In the genomic region with DNA sequence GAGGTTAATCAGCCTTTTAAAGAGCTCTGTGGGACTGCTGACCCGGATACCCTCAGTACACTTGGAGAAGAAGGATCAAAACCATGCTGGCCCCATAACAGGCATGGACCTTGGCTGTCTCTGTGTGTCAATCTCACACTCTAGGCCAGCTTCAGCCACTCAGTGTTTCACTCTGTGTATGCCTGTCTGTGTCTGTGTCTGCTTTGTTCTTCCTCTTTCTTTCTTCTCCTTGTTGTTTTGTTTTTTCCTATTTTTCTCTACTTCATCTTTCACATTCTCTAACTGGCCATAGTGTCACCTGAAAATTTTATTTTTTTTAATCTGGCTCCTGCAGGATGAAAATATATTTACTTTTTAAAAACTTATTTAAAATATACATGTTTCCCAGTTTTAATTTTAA, we compare ENCODE assay signal across 9 cellular contexts. TPM values are rescaled to one million over a fixed set of nuclear protein-coding genes. Genes with fewer than 3 reads are reported as not detected.
DNase-seq lines count a peak whose midpoint lies in the region; ATAC-seq, FAIRE-seq and TF ChIP-seq lines count a peak whose summit lies in the region.
"Had no signal": no experiment of that assay in that cellular context is flagged by ENCODE, and none has a peak within 500 bp of the region (broad histone marks: within the 10 kb centered on the region; RNA-seq: fewer than 3 reads in every experiment).

No MANE protein-coding gene starts in this region.

- H2BK120ac ChIP-seq in IMR-90 (ENCODE audit: low read depth, low read length) = peak overlapping the region; percentile 61; the same call in 1 of the 2 replicates

- no peaks in the 10 kb centered on the region for H3K79me2 ChIP-seq in HepG2 (ENCODE audit: insufficient read depth, low read length)

- intact Hi-C loops in IMR-90 (cut with micrococcal nuclease) (loop anchor here (1.0 kb wide), 2 partner anchors 83 to 268 kb away; no protein-coding TSS in a partner anchor), HepG2 (cut with micrococcal nuclease; ENCODE audit: unreplicated experiment) (loop anchor here (1.0 to 5.0 kb wide), 6 partner anchors 81 to 268 kb away; no protein-coding TSS in a partner anchor)

- POLR2A ChIA-PET in IMR-90 (lab: Charles Lee; ENCODE audit: unreplicated experiment) (interaction anchor here (0.7 kb wide), 2 partner anchors 86 to 148 kb away, joined by 3 to 4 read pairs; no protein-coding TSS in a partner anchor), HepG2 (lab: Yijun Ruan, JAX) (no interaction called here)

- peak; percentile 70; the same call in 1 of the 2 replicates for ATAC-seq in IMR-90 (ENCODE audit: low read depth)
- peak; percentile 73 for ATAC-seq in HepG2
- ATAC-seq in HG03025 (IDR thresholded peaks at IDR 0.05; ENCODE audit: low FRiP score, unreplicated experiment) = no peak
- ATAC-seq in HG02938 (IDR thresholded peaks at IDR 0.05; ENCODE audit: unreplicated experiment) = no peak
- ATAC-seq in HG02610 (IDR thresholded peaks at IDR 0.05; ENCODE audit: unreplicated experiment) = no peak

- no peaks in the 10 kb centered on the region for H4K20me1 ChIP-seq in IMR-90 (ENCODE audit: insufficient read depth, low read length)
- H4K20me1 ChIP-seq in HepG2 (ENCODE audit: insufficient read depth, low read length) = no peaks in the 10 kb centered on the region

- no peak for FAIRE-seq in HepG2 (lab: Jason Lieb, UNC)

- DNase-seq in IMR-90 (peak; percentile 11), SKM-1 treated with dmso at 0.1 percent for 144 hours (lab: John Stamatoyannopoulos, UW; ENCODE audit: unreplicated experiment) (peak; percentile 21), HepG2 (ENCODE audit: low spot score) (no peak), stromal cell of bone marrow (ENCODE audit: low read depth) (peak; percentile 3)
- DNase-seq: esophagus squamous epithelium had no signal

- peak overlapping the region in 1 of 2 experiments; percentile 31; a peak in 2 of 4 replicates for H4K8ac ChIP-seq in IMR-90 (ENCODE audit: low read depth in 2 of 2, low read length in 2 of 2)

- H3K4me2 ChIP-seq in IMR-90 (ENCODE audit: low read depth, low read length) = 0 out of 2 replicates have a peak overlapping the region, but pooled peaks have one; percentile 34
- H3K4me2 ChIP-seq in HepG2 (ENCODE audit: low read depth, low read length) = no peak overlapping the region

- peak overlapping the region; percentile 70; the same call in 1 of the 2 replicates for H2BK20ac ChIP-seq in IMR-90 (ENCODE audit: low read depth, low read length)

- WGBS in IMR-90 (ENCODE audit: extremely low coverage in 2 of 2, insufficient read length in 1 of 2), 2 experiments = 71% methylated on average over 1 of the region's 1 CpG; no CpG with 5 or more reads in 1 of the 2 experiments
- WGBS in HepG2 (ENCODE audit: low lambda C conversion rate) = 0% methylated on average over 1 of the region's 1 CpG

- peak overlapping the region; percentile 53; the same call in 1 of the 3 replicates for H2BK15ac ChIP-seq in IMR-90 (ENCODE audit: low read depth, low read length)

- H3K23ac ChIP-seq in IMR-90 (ENCODE audit: low read depth, low read length) = peak overlapping the region; percentile 73; the same call in 1 of the 2 replicates

- peak overlapping the region; percentile 32 for H2AK5ac ChIP-seq in IMR-90 (ENCODE audit: low read depth, low read length)

- peaks cover 2% of the 10 kb centered on the region; the same call in 1 of the 2 replicates for H3K4me1 ChIP-seq in IMR-90 (ENCODE audit: control insufficient read depth, insufficient read depth, low read length)
- H3K4me1 ChIP-seq in HepG2 (ENCODE audit: insufficient read depth, low read length) = no peaks in the 10 kb centered on the region
- H3K4me1 ChIP-seq: esophagus squamous epithelium had no signal

- H3K79me1 ChIP-seq in IMR-90 (ENCODE audit: low read depth in 1 of 2, low read length in 2 of 2) = peaks cover 3 to 10% of the 10 kb centered on the region in 2 experiments; a peak in 2 of 4 replicates

- no peak overlapping the region for H4K5ac ChIP-seq in IMR-90 (ENCODE audit: low read depth, low read length)

- H3K9ac ChIP-seq in IMR-90 (ENCODE audit: low read depth, low read length) (peak overlapping the region; percentile 73), HepG2 (ENCODE audit: insufficient read depth, low read depth, low read length) (no peak overlapping the region)

- in situ Hi-C loops in IMR-90 (cut with MboI; ENCODE audit: low sequenced_read_pairs) (loop anchor here (5.0 kb wide), 1 partner anchor 268 kb away; no protein-coding TSS in a partner anchor), HepG2 (cut with HindIII; ENCODE audit: extremely low pct_ligation_motif_present, low pct_unique_long_range_greater_than_20kb) (loop anchor here (5.0 kb wide), 2 partner anchors 208 to 268 kb away; no protein-coding TSS in a partner anchor)

- TF ChIP-seq CTCF in IMR-90 (conservative IDR thresholded peaks at IDR 0.05; ENCODE audit: low read depth, low read length) (no peak), HepG2 (CRISPR knock-in tag; IDR thresholded peaks at IDR 0.05) (no peak)

- H3K9me3 ChIP-seq in IMR-90 (ENCODE audit: control insufficient read depth, insufficient read depth, low read length) = no peaks in the 10 kb centered on the region
- H3K9me3 ChIP-seq in HepG2 (ENCODE audit: low read length) = no peaks in the 10 kb centered on the region; the same call in 1 of the 2 replicates
- H3K9me3 ChIP-seq: esophagus squamous epithelium, SJSA1 had no signal

- H2BK5ac ChIP-seq in IMR-90 (ENCODE audit: low read depth, low read length, poor library complexity, severe bottlenecking) = peak overlapping the region; percentile 14

- CTCF ChIA-PET in IMR-90 (lab: Yijun Ruan, JAX) (interaction anchor here (0.6 to 1.2 kb wide), 6 partner anchors 10 to 275 kb away, joined by 3 to 4 read pairs (median 3); no protein-coding TSS in a partner anchor), HepG2 (lab: Yijun Ruan, JAX; ENCODE audit: low intra/inter-chr PET ratio, low total read pairs) (interaction anchor here (1.0 to 4.1 kb wide), 6 partner anchors 85 to 268 kb away, joined by 3 to 44 read pairs (median 4); no protein-coding TSS in a partner anchor)

- H2AFZ ChIP-seq in IMR-90 (replicated peaks; ENCODE audit: low read length, poor library complexity) (peak overlapping the region; percentile 79), HepG2 (ENCODE audit: low read length) (no peak overlapping the region)

- peak overlapping the region; percentile 87 for H3K18ac ChIP-seq in IMR-90 (ENCODE audit: low read depth, low read length)

- TF ChIP-seq RAD21 in IMR-90 (IDR thresholded peaks at IDR 0.05; ENCODE audit: low read length) (no peak), HepG2 (CRISPR knock-in tag; IDR thresholded peaks at IDR 0.05) (no peak)

- H4K91ac ChIP-seq in IMR-90 (ENCODE audit: insufficient read depth, low read depth, low read length) = peak overlapping the region; percentile 7; the same call in 1 of the 2 replicates

- no TSS peak for BruUV-seq in IMR-90 (replicated peaks; lab: Mats Ljungman, UMichigan)
- no TSS peak for BruUV-seq in HepG2 (replicated peaks; lab: Mats Ljungman, UMichigan)

- H3K9me1 ChIP-seq in IMR-90 (ENCODE audit: insufficient read depth, low read length) = no peaks in the 10 kb centered on the region

- H3K27ac ChIP-seq in IMR-90 (ENCODE audit: insufficient read depth, low read length) (no peak overlapping the region), HepG2 (ENCODE audit: extremely low read length, insufficient read depth, low read length) (no peak overlapping the region)
- H3K27ac ChIP-seq: esophagus squamous epithelium, SJSA1 had no signal

- TF ChIP-seq POLR2A in IMR-90 (IDR thresholded peaks at IDR 0.05; ENCODE audit: low read depth, low read length) (no peak), HepG2 (IDR thresholded peaks at IDR 0.05; ENCODE audit: insufficient read depth in 1 of 2, low read depth in 2 of 2, low read length in 2 of 2) (no peak)

- H3K27me3 ChIP-seq in IMR-90 (ENCODE audit: control insufficient read depth, insufficient read depth, low read length) (no peaks in the 10 kb centered on the region), HepG2 (ENCODE audit: control insufficient read depth in 1 of 2, insufficient read depth in 2 of 2, low read length in 2 of 2) (peaks cover 0 to 1% of the 10 kb centered on the region in 2 experiments; a peak in 1 of 5 replicates)
- H3K27me3 ChIP-seq: esophagus squamous epithelium, SJSA1 had no signal

- no peak for TF ChIP-seq EP300 in HepG2 (IDR thresholded peaks at IDR 0.05; ENCODE audit: low read depth in 2 of 2, low read length in 2 of 2)
- no peak for TF ChIP-seq EP300 in HepG2 (CRISPR knock-in tag; IDR thresholded peaks at IDR 0.05; ENCODE audit: borderline replicate concordance)

- H3K36me3 ChIP-seq in IMR-90 (ENCODE audit: control insufficient read depth, insufficient read depth, low read length) (no peaks in the 10 kb centered on the region), HepG2 (replicated peaks in 1 of 2; ENCODE audit: control insufficient read depth in 1 of 2, insufficient read depth in 2 of 2, low read length in 2 of 2) (no peaks in the 10 kb centered on the region)
- H3K36me3 ChIP-seq: esophagus squamous epithelium, SJSA1 had no signal

- peak overlapping the region; percentile 43 for H2AK9ac ChIP-seq in IMR-90 (replicated peaks; ENCODE audit: low read depth, low read length, poor library complexity)

- peak overlapping the region; percentile 59 for H3K4ac ChIP-seq in IMR-90 (ENCODE audit: low read depth, low read length)

- H3K14ac ChIP-seq in IMR-90 (replicated peaks; ENCODE audit: low read depth, low read length) = peak overlapping the region; percentile 59

- dilution Hi-C loops in IMR-90 (cut with HindIII; ENCODE audit: low sequenced_read_pairs, unreplicated experiment) = no loop called here

- H3K4me3 ChIP-seq in IMR-90 (ENCODE audit: insufficient read depth, low read depth, low read length) (no peak overlapping the region), HepG2 (replicated peaks in 1 of 3; ENCODE audit: insufficient read depth in 1 of 3, low read depth in 2 of 3, low read length in 3 of 3) (no peak overlapping the region)
- H3K4me3 ChIP-seq: esophagus squamous epithelium, SJSA1 had no signal

- H3K56ac ChIP-seq in IMR-90 (ENCODE audit: extremely low read depth, insufficient read depth, low read length) = no peak overlapping the region

RNA-seq across cellular contexts. Expression of a gene that starts 51.1 kb away (rescaled TPM):
- total RNA-seq in IMR-90 (2012; rRNA removed) (64.0 and 111 TPM in 2 replicates), HepG2 (2016; rRNA removed; fragmentation: Illumina TruSeq; extraction: Trizol) (95.0 and 108 TPM in 2 replicates)
- polyA plus RNA-seq in IMR-90 (2012; rRNA removed) (73.4 and 106 TPM in 2 replicates), HepG2 (2011; rRNA removed) (51.5 and 61.2 TPM in 2 replicates)
- 397 and 526 TPM in 2 replicates for polyA plus RNA-seq in IMR-90 (2012; cell fraction: cytosol; rRNA removed)
- 154 and 304 TPM in 2 replicates for polyA plus RNA-seq in IMR-90 (2012; cell fraction: nucleus; rRNA removed; ENCODE audit: low replicate concordance)
- total RNA-seq in HepG2 (2016; cell fraction: cytosol; rRNA removed; fragmentation: Illumina TruSeq; extraction: Trizol; ENCODE audit: low read depth) = 22.2 and 26.3 TPM in 2 replicates
- total RNA-seq in HepG2 (2016; cell fraction: insoluble cytoplasmic fraction; rRNA removed; fragmentation: Illumina TruSeq; extraction: Trizol) = 93.6 and 108 TPM in 2 replicates
- 57.6 and 60.7 TPM in 2 replicates for total RNA-seq in HepG2 (2016; cell fraction: membrane; rRNA removed; fragmentation: Illumina TruSeq; extraction: Trizol)
- total RNA-seq in HepG2 (2016; cell fraction: nucleus; rRNA removed; fragmentation: Illumina TruSeq; extraction: Trizol) = 58.9 and 66.1 TPM in 2 replicates
- 46.7 and 75.3 TPM in 2 replicates for polyA plus RNA-seq in HepG2 (2011; cell fraction: cytosol; rRNA removed)
- polyA plus RNA-seq in HepG2 (2011; cell fraction: nucleus; rRNA removed) = 65.0 and 72.2 TPM in 2 replicates
- polyA plus RNA-seq in HepG2 (2012) = 73.8 and 75.7 TPM in 2 replicates
- 27.5 and 29.5 TPM in 2 replicates for polyA plus RNA-seq in HepG2 (2016; cell fraction: cytosol; fragmentation: Illumina TruSeq; extraction: Trizol; ENCODE audit: low read depth)
- polyA plus RNA-seq in HepG2 (2016; cell fraction: insoluble cytoplasmic fraction; fragmentation: Illumina TruSeq; extraction: Trizol; ENCODE audit: low read depth) = 132 and 136 TPM in 2 replicates
- polyA plus RNA-seq in HepG2 (2016; cell fraction: membrane; fragmentation: Illumina TruSeq; extraction: Trizol; ENCODE audit: low read depth) = 45.6 and 47.4 TPM in 2 replicates
- 69.2 and 72.9 TPM in 2 replicates for polyA plus RNA-seq in HepG2 (2016; cell fraction: nucleus; fragmentation: Illumina TruSeq; extraction: Trizol; ENCODE audit: insufficient read depth, low read depth)
- 42.6 and 90.0 TPM in 2 replicates for polyA minus RNA-seq in HepG2 (2011; rRNA and poly(A)+ RNA removed; ENCODE audit: low replicate concordance)
- 66.9 and 87.4 TPM in 2 replicates for polyA minus RNA-seq in HepG2 (2011; cell fraction: cytosol; rRNA and poly(A)+ RNA removed)
- polyA minus RNA-seq in HepG2 (2011; cell fraction: nucleus; rRNA and poly(A)+ RNA removed) = 99.8 and 106 TPM in 2 replicates

RNA-seq across cellular contexts. Expression of a gene that starts 51.4 kb away (rescaled TPM):
- total RNA-seq in IMR-90 (2012; rRNA removed) (138 and 166 TPM in 2 replicates), HepG2 (2016; rRNA removed; fragmentation: Illumina TruSeq; extraction: Trizol) (124 and 181 TPM in 2 replicates)
- polyA plus RNA-seq in IMR-90 (2012; rRNA removed) (58.6 and 61.2 TPM in 2 replicates), HepG2 (2011; rRNA removed) (90.5 and 139 TPM in 2 replicates)
- 22.8 and 26.1 TPM in 2 replicates for polyA plus RNA-seq in IMR-90 (2012; cell fraction: cytosol; rRNA removed)
- polyA plus RNA-seq in IMR-90 (2012; cell fraction: nucleus; rRNA removed; ENCODE audit: low replicate concordance) = 11.6 and 71.5 TPM in 2 replicates
- total RNA-seq in HepG2 (2016; cell fraction: cytosol; rRNA removed; fragmentation: Illumina TruSeq; extraction: Trizol; ENCODE audit: low read depth) = 107 and 124 TPM in 2 replicates
- total RNA-seq in HepG2 (2016; cell fraction: insoluble cytoplasmic fraction; rRNA removed; fragmentation: Illumina TruSeq; extraction: Trizol) = 129 and 176 TPM in 2 replicates
- 181 and 205 TPM in 2 replicates for total RNA-seq in HepG2 (2016; cell fraction: membrane; rRNA removed; fragmentation: Illumina TruSeq; extraction: Trizol)
- 96.9 and 98.8 TPM in 2 replicates for total RNA-seq in HepG2 (2016; cell fraction: nucleus; rRNA removed; fragmentation: Illumina TruSeq; extraction: Trizol)
- polyA plus RNA-seq in HepG2 (2011; cell fraction: cytosol; rRNA removed) = 126 and 136 TPM in 2 replicates
- 75.2 and 76.2 TPM in 2 replicates for polyA plus RNA-seq in HepG2 (2011; cell fraction: nucleus; rRNA removed)
- 133 and 143 TPM in 2 replicates for polyA plus RNA-seq in HepG2 (2012)
- polyA plus RNA-seq in HepG2 (2016; cell fraction: cytosol; fragmentation: Illumina TruSeq; extraction: Trizol; ENCODE audit: low read depth) = 83.6 and 86.7 TPM in 2 replicates
- 148 and 159 TPM in 2 replicates for polyA plus RNA-seq in HepG2 (2016; cell fraction: insoluble cytoplasmic fraction; fragmentation: Illumina TruSeq; extraction: Trizol; ENCODE audit: low read depth)
- 122 and 150 TPM in 2 replicates for polyA plus RNA-seq in HepG2 (2016; cell fraction: membrane; fragmentation: Illumina TruSeq; extraction: Trizol; ENCODE audit: low read depth)
- polyA plus RNA-seq in HepG2 (2016; cell fraction: nucleus; fragmentation: Illumina TruSeq; extraction: Trizol; ENCODE audit: insufficient read depth, low read depth) = 123 and 128 TPM in 2 replicates
- 53.6 and 75.5 TPM in 2 replicates for polyA minus RNA-seq in HepG2 (2011; rRNA and poly(A)+ RNA removed; ENCODE audit: low replicate concordance)
- polyA minus RNA-seq in HepG2 (2011; cell fraction: cytosol; rRNA and poly(A)+ RNA removed) = 112 and 145 TPM in 2 replicates
- polyA minus RNA-seq in HepG2 (2011; cell fraction: nucleus; rRNA and poly(A)+ RNA removed) = 134 and 155 TPM in 2 replicates

Comparison
In these comparisons a context has a peak if more than half of its experiments do, and no peak if none do; other contexts are left out.
1. ATAC-seq: peak in IMR-90 (single experiment) and HepG2 (single experiment); none in HG03025 (single experiment), HG02938 (single experiment) and HG02610 (single experiment).